Comparison of ENCODE assay signal across 1 cellular context in the genomic region with DNA sequence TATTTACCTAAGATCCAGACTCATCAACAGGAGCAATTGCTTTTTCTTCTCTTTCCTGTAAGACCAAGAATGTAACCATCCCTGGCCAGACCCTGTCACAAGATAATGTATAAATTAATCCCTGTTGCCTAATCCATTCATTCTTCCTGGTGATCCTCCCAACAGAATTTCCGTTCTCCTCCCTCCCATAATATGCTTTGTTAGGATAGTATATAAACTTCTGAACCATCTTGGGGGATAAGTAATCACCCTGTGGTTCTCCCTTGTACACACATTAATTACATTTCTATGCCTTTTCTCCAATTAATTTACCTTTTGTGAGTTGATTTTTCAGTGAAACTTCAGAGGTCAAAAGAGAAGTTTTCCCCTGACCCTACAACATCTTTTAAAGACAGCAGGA.
TF ChIP-seq lines count a peak whose summit lies in the region.

No MANE protein-coding gene starts in this region.

TF ChIP-seq in GM23338, 12 proteins besides CTCF, POLR2A, EP300 and RAD21 (continued from another document):
- TF ChIP-seq, protein P1, sequence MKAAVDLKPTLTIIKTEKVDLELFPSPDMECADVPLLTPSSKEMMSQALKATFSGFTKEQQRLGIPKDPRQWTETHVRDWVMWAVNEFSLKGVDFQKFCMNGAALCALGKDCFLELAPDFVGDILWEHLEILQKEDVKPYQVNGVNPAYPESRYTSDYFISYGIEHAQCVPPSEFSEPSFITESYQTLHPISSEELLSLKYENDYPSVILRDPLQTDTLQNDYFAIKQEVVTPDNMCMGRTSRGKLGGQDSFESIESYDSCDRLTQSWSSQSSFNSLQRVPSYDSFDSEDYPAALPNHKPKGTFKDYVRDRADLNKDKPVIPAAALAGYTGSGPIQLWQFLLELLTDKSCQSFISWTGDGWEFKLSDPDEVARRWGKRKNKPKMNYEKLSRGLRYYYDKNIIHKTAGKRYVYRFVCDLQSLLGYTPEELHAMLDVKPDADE (IDR thresholded peaks at IDR 0.05): no peak
- TF ChIP-seq ZNF114 (CRISPR knock-in tag; IDR thresholded peaks at IDR 0.05): no peak
- TF ChIP-seq, protein P2, sequence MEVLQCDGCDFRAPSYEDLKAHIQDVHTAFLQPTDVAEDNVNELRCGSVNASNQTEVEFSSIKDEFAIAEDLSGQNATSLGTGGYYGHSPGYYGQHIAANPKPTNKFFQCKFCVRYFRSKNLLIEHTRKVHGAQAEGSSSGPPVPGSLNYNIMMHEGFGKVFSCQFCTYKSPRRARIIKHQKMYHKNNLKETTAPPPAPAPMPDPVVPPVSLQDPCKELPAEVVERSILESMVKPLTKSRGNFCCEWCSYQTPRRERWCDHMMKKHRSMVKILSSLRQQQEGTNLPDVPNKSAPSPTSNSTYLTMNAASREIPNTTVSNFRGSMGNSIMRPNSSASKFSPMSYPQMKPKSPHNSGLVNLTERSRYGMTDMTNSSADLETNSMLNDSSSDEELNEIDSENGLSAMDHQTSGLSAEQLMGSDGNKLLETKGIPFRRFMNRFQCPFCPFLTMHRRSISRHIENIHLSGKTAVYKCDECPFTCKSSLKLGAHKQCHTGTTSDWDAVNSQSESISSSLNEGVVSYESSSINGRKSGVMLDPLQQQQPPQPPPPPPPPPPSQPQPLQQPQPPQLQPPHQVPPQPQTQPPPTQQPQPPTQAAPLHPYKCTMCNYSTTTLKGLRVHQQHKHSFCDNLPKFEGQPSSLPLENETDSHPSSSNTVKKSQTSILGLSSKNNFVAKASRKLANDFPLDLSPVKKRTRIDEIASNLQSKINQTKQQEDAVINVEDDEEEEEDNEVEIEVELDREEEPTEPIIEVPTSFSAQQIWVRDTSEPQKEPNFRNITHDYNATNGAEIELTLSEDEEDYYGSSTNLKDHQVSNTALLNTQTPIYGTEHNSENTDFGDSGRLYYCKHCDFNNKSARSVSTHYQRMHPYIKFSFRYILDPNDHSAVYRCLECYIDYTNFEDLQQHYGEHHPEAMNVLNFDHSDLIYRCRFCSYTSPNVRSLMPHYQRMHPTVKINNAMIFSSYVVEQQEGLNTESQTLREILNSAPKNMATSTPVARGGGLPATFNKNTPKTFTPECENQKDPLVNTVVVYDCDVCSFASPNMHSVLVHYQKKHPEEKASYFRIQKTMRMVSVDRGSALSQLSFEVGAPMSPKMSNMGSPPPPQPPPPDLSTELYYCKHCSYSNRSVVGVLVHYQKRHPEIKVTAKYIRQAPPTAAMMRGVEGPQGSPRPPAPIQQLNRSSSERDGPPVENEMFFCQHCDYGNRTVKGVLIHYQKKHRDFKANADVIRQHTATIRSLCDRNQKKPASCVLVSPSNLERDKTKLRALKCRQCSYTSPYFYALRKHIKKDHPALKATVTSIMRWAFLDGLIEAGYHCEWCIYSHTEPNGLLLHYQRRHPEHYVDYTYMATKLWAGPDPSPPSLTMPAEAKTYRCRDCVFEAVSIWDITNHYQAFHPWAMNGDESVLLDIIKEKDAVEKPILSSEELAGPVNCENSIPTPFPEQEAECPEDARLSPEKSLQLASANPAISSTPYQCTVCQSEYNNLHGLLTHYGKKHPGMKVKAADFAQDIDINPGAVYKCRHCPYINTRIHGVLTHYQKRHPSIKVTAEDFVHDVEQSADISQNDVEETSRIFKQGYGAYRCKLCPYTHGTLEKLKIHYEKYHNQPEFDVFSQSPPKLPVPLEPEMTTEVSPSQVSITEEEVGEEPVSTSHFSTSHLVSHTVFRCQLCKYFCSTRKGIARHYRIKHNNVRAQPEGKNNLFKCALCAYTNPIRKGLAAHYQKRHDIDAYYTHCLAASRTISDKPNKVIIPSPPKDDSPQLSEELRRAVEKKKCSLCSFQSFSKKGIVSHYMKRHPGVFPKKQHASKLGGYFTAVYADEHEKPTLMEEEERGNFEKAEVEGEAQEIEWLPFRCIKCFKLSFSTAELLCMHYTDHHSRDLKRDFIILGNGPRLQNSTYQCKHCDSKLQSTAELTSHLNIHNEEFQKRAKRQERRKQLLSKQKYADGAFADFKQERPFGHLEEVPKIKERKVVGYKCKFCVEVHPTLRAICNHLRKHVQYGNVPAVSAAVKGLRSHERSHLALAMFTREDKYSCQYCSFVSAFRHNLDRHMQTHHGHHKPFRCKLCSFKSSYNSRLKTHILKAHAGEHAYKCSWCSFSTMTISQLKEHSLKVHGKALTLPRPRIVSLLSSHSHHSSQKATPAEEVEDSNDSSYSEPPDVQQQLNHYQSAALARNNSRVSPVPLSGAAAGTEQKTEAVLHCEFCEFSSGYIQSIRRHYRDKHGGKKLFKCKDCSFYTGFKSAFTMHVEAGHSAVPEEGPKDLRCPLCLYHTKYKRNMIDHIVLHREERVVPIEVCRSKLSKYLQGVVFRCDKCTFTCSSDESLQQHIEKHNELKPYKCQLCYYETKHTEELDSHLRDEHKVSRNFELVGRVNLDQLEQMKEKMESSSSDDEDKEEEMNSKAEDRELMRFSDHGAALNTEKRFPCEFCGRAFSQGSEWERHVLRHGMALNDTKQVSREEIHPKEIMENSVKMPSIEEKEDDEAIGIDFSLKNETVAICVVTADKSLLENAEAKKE (CRISPR knock-in tag; IDR thresholded peaks at IDR 0.05): no peak
- no peak for TF ChIP-seq EZH2phosphoT487 (IDR thresholded peaks at IDR 0.05; ENCODE audit: unreplicated experiment)
- no peak for TF ChIP-seq CREB1 (CRISPR knock-in tag; IDR thresholded peaks at IDR 0.05; ENCODE audit: low read depth)
- no peak for TF ChIP-seq ZNF331 (CRISPR knock-in tag; IDR thresholded peaks at IDR 0.05; ENCODE audit: low read depth)
- TF ChIP-seq JUNB (IDR thresholded peaks at IDR 0.05; ENCODE audit: unreplicated experiment): no peak
- TF ChIP-seq STAT1 (IDR thresholded peaks at IDR 0.05; ENCODE audit: unreplicated experiment): no peak
- TF ChIP-seq POLR2AphosphoS5 (IDR thresholded peaks at IDR 0.05; ENCODE audit: low read depth): no peak
- no peak for TF ChIP-seq EZH2 (IDR thresholded peaks at IDR 0.05; ENCODE audit: low read depth, unreplicated experiment)
- TF ChIP-seq, protein P3, sequence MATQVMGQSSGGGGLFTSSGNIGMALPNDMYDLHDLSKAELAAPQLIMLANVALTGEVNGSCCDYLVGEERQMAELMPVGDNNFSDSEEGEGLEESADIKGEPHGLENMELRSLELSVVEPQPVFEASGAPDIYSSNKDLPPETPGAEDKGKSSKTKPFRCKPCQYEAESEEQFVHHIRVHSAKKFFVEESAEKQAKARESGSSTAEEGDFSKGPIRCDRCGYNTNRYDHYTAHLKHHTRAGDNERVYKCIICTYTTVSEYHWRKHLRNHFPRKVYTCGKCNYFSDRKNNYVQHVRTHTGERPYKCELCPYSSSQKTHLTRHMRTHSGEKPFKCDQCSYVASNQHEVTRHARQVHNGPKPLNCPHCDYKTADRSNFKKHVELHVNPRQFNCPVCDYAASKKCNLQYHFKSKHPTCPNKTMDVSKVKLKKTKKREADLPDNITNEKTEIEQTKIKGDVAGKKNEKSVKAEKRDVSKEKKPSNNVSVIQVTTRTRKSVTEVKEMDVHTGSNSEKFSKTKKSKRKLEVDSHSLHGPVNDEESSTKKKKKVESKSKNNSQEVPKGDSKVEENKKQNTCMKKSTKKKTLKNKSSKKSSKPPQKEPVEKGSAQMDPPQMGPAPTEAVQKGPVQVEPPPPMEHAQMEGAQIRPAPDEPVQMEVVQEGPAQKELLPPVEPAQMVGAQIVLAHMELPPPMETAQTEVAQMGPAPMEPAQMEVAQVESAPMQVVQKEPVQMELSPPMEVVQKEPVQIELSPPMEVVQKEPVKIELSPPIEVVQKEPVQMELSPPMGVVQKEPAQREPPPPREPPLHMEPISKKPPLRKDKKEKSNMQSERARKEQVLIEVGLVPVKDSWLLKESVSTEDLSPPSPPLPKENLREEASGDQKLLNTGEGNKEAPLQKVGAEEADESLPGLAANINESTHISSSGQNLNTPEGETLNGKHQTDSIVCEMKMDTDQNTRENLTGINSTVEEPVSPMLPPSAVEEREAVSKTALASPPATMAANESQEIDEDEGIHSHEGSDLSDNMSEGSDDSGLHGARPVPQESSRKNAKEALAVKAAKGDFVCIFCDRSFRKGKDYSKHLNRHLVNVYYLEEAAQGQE (IDR thresholded peaks at IDR 0.05; ENCODE audit: unreplicated experiment): no peak
TF ChIP-seq in GM23338: peak in this region for 0.
